ENCODE assay signal across 8 cellular contexts in genomic region chr7:106285801-106286492, GRCh38. TPM values are rescaled to one million over a fixed set of nuclear protein-coding genes. Genes with fewer than 3 reads are reported as not detected.
A peak's percentile ranks its signal among the peaks of the same experiment; 100 is the strongest.
DNase-seq lines count a peak whose midpoint lies in the region; ATAC-seq and TF ChIP-seq lines count a peak whose summit lies in the region.

No MANE protein-coding gene starts in this region.

- peak overlapping the region; percentile 87 for H3K4me3 Mint-ChIP-seq in stimulated activated effector memory CD8-positive, alpha-beta T cell treated with anti-CD3 and anti-CD28 coated beads, Interleukin-12 subunit alpha, Interleukin-12 subunit beta, amount 100 ng/mL, for 72 hours

- H3K36me3 Mint-ChIP-seq in stimulated activated effector memory CD8-positive, alpha-beta T cell treated with anti-CD3 and anti-CD28 coated beads, Interleukin-12 subunit alpha, Interleukin-12 subunit beta, amount 100 ng/mL, for 72 hours, result peaks cover 51% of the 10 kb centered on the region

- peaks cover 17% of the 10 kb centered on the region for H3K4me1 ChIP-seq in HUES6 (ENCODE audit: control insufficient read depth, insufficient read depth, low read length)
- peaks cover 16% of the 10 kb centered on the region for H3K4me1 ChIP-seq in adipocyte (ENCODE audit: control insufficient read depth, insufficient read depth, low read length)

- H3K27ac ChIP-seq in AG04450 (ENCODE audit: low read depth, low read length) (peak overlapping the region; percentile 99), HUES6 (ENCODE audit: low read depth, low read length) (peak overlapping the region; percentile 11; the same call in 1 of the 2 replicates)

- CTCF ChIA-PET in AG04450 (lab: Charles Lee), result interaction anchor here (0.9 to 1.3 kb wide), 4 partner anchors 26 to 375 kb away, joined by 3 to 6 read pairs (median 4); partner anchors contain the start of gene CCDC71L

- peak; percentile 37 for ATAC-seq in GM19043 (IDR thresholded peaks at IDR 0.05; ENCODE audit: low read depth, unreplicated experiment)
- ATAC-seq in stimulated activated effector memory CD8-positive, alpha-beta T cell treated with anti-CD3 and anti-CD28 coated beads, Interleukin-12 subunit alpha, Interleukin-12 subunit beta, amount 100 ng/mL, for 72 hours, result peak; percentile 60

- DNase-seq in AG04450 (ENCODE audit: low read depth, low spot score), result no peak
- peak; percentile 45 for DNase-seq in adipocyte (ENCODE audit: low read depth)
- DNase-seq in kidney epithelial cell (ENCODE audit: low read depth), result no peak
- peak in 1 of 2 donors; percentile 70 for DNase-seq in stimulated activated effector memory CD8-positive, alpha-beta T cell treated with anti-CD3 and anti-CD28 coated beads, Interleukin-12 subunit alpha, Interleukin-12 subunit beta, amount 100 ng/mL, for 72 hours (ENCODE audit: low spot score in 2 of 2)
- no peak for DNase-seq in NCI-H510A treated with DMSO at 0.1 percent for 48 hours (lab: John Stamatoyannopoulos, UW)
- no peak for DNase-seq in NCI-H187 (lab: John Stamatoyannopoulos, UW)

- peak overlapping the region; percentile 99 for H3K27ac Mint-ChIP-seq in stimulated activated effector memory CD8-positive, alpha-beta T cell treated with anti-CD3 and anti-CD28 coated beads, Interleukin-12 subunit alpha, Interleukin-12 subunit beta, amount 100 ng/mL, for 72 hours

- TF ChIP-seq CTCF in AG04450 (IDR thresholded peaks at IDR 0.05; ENCODE audit: low read depth, low read length) (no peak), kidney epithelial cell (IDR thresholded peaks at IDR 0.05; ENCODE audit: insufficient read depth, low read length, poor library complexity, severe bottlenecking) (no peak)

- H3K4me3 ChIP-seq in AG04450 (ENCODE audit: low read depth, low read length), result peak overlapping the region; percentile 83
- H3K4me3 ChIP-seq in HUES6 (ENCODE audit: low read depth, low read length), result peak overlapping the region; percentile 68
- peak overlapping the region; percentile 90 for H3K4me3 ChIP-seq in adipocyte (ENCODE audit: low read length)
- H3K4me3 ChIP-seq in kidney epithelial cell (ENCODE audit: low read depth, low read length), result peak overlapping the region; percentile 61

- POLR2A ChIA-PET in AG04450 (lab: Yijun Ruan, JAX), result interaction anchor here (0.6 to 1.8 kb wide), 6 partner anchors 14 to 451 kb away, joined by 3 to 5 read pairs (median 4); no protein-coding TSS in a partner anchor

- H3K36me3 ChIP-seq in HUES6 (ENCODE audit: control insufficient read depth, insufficient read depth, low read length), result no peaks in the 10 kb centered on the region
- H3K36me3 ChIP-seq in adipocyte (ENCODE audit: control insufficient read depth, insufficient read depth, low read length, severe bottlenecking), result no peaks in the 10 kb centered on the region
- no peaks in the 10 kb centered on the region for H3K36me3 ChIP-seq in kidney epithelial cell (ENCODE audit: control insufficient read depth, insufficient read depth, low read length)

- peak overlapping the region; percentile 86 for H3K9ac ChIP-seq in HUES6 (ENCODE audit: low read length)
- H3K9ac ChIP-seq in adipocyte (ENCODE audit: low read length), result peak overlapping the region; percentile 95

- H3K9me3 ChIP-seq in AG04450 (ENCODE audit: control insufficient read depth, insufficient read depth, low read length) (no peaks in the 10 kb centered on the region), HUES6 (ENCODE audit: control insufficient read depth, insufficient read depth, low read depth, low read length) (no peaks in the 10 kb centered on the region), adipocyte (ENCODE audit: control insufficient read depth, low read length) (no peaks in the 10 kb centered on the region)

- H3K9me3 Mint-ChIP-seq in stimulated activated effector memory CD8-positive, alpha-beta T cell treated with anti-CD3 and anti-CD28 coated beads, Interleukin-12 subunit alpha, Interleukin-12 subunit beta, amount 100 ng/mL, for 72 hours, result no peaks in the 10 kb centered on the region

- H3K4me1 Mint-ChIP-seq in stimulated activated effector memory CD8-positive, alpha-beta T cell treated with anti-CD3 and anti-CD28 coated beads, Interleukin-12 subunit alpha, Interleukin-12 subunit beta, amount 100 ng/mL, for 72 hours, result peaks cover 28% of the 10 kb centered on the region

- H3K27me3 ChIP-seq in AG04450 (ENCODE audit: control insufficient read depth, insufficient read depth, low read length), result no peaks in the 10 kb centered on the region
- no peaks in the 10 kb centered on the region for H3K27me3 ChIP-seq in HUES6 (ENCODE audit: control insufficient read depth, insufficient read depth, low read length)
- no peaks in the 10 kb centered on the region for H3K27me3 ChIP-seq in adipocyte (replicated peaks; ENCODE audit: control insufficient read depth, insufficient read depth, low read length)
- no peaks in the 10 kb centered on the region for H3K27me3 ChIP-seq in kidney epithelial cell (ENCODE audit: control insufficient read depth, insufficient read depth, low read length)

RNA-seq across cellular contexts. Expression of gene NAMPT, which starts 1.2 kb away (rescaled TPM):
- polyA plus RNA-seq in AG04450 (2011; rRNA removed), result 27.6 and 37.4 TPM in 2 replicates
- 34.2 and 34.9 TPM in 2 replicates for polyA minus RNA-seq in AG04450 (2011; rRNA and poly(A)+ RNA removed)
- total RNA-seq in kidney epithelial cell, result 125 and 130 TPM in 2 replicates
